ENCODE assay signal across 21 cellular contexts in the genomic region with DNA sequence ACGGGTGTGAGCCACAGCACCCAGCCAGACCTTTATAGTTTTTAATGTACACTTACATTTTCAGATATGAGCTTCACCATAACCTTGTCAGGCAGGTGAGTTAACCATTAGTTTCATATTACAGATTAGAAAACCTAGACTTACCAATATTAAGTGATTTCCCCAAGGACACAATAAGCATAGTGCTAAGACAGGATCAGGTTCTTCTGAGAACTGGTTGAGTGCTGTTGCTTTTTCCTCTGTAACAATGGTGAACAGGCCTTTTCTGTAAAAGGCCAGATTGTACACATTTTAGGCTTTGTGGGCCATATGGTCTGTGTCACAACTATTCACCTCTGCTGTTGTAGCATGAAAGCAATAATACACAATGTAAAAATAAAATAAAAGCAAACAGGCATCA.
"Had no signal": no experiment of that assay in that cellular context is flagged by ENCODE, and none has a peak within 500 bp of the region (broad histone marks: within the 10 kb centered on the region; RNA-seq: fewer than 3 reads in every experiment).

No MANE protein-coding gene starts in this region.

- H2AFZ ChIP-seq: parathyroid adenoma had no signal

- H3K4me1 ChIP-seq: esophagus muscularis mucosa, left ventricle myocardium inferior, parathyroid adenoma, sigmoid colon, spleen, stomach, testis, upper lobe of left lung had no signal

- DNase-seq: activated CD4-positive, alpha-beta T cell treated with anti-CD3 and anti-CD28 coated beads for 4 hours; activated CD8-positive, alpha-beta T cell treated with anti-CD3 and anti-CD28 coated beads for 36 hours; activated effector memory CD4-positive, alpha-beta T cell treated with Interleukin-2 at 50 U/mL for 16 hours; activated T-cell treated with anti-CD3 and anti-CD28 coated beads, Interleukin-2, amount 50 U/mL, for 4 hours; adrenal gland; hippocampal formation; kidney; left ventricle myocardium inferior; mucosa of descending colon; naive thymus-derived CD4-positive, alpha-beta T cell; sigmoid colon; spleen; stomach; testis; upper lobe of left lung had no signal

- FAIRE-seq: kidney, TTC549 had no signal

- H3K36me3 ChIP-seq: adrenal gland, cardiac muscle cell, esophagus muscularis mucosa, left ventricle myocardium inferior, sigmoid colon, spleen, stomach, upper lobe of left lung had no signal

- H3K4me3 ChIP-seq: adrenal gland, cardiac muscle cell, coronary artery, esophagus muscularis mucosa, left ventricle myocardium inferior, mucosa of descending colon, sigmoid colon, spleen, stomach, testis, upper lobe of left lung had no signal

- H3K79me2 ChIP-seq: parathyroid adenoma had no signal

- H3K27ac ChIP-seq: adrenal gland, cardiac muscle cell, coronary artery, esophagus muscularis mucosa, left ventricle myocardium inferior, parathyroid adenoma, sigmoid colon, spleen, stomach, testis, upper lobe of left lung had no signal

- H3K9ac ChIP-seq: parathyroid adenoma had no signal

- H3K27me3 ChIP-seq: adrenal gland, cardiac muscle cell, esophagus muscularis mucosa, sigmoid colon, spleen, stomach, testis, upper lobe of left lung had no signal

- ATAC-seq: activated CD8-positive, alpha-beta T cell treated with anti-CD3 and anti-CD28 coated beads for 36 hours; activated T-cell treated with anti-CD3 and anti-CD28 coated beads, Interleukin-2, amount 50 U/mL, for 4 hours; mucosa of descending colon; naive thymus-derived CD4-positive, alpha-beta T cell; WTC11 had no signal

- H3K9me3 ChIP-seq: adrenal gland, esophagus muscularis mucosa, left ventricle myocardium inferior, mucosa of descending colon, sigmoid colon, spleen, stomach, testis, upper lobe of left lung had no signal
